1 cellular context compared by ENCODE assay signal in genomic region chr19:43777163-43777700, GRCh38.
TF ChIP-seq lines count a peak whose summit lies in the region.

No MANE protein-coding gene starts in this region.

TF ChIP-seq in SK-N-SH, 30 proteins besides CTCF, POLR2A, EP300 and RAD21:
- TF ChIP-seq REST (IDR thresholded peaks at IDR 0.05; ENCODE audit: low read depth, low read length) (no peak), FOXJ3 (CRISPR knock-in tag; IDR thresholded peaks at IDR 0.05) (no peak), TEAD4 (IDR thresholded peaks at IDR 0.05; ENCODE audit: borderline replicate concordance, insufficient read depth) (0 out of 2 replicates have a peak, but pooled peaks have one; percentile 11), IRF3 (IDR thresholded peaks at IDR 0.05; ENCODE audit: low read depth, low read length) (no peak), GABPA (IDR thresholded peaks at IDR 0.05; ENCODE audit: low read depth) (no peak), TCF12 (IDR thresholded peaks at IDR 0.05) (peak; percentile 63), FOXM1 (IDR thresholded peaks at IDR 0.05; ENCODE audit: low read depth) (no peak), YY1 (IDR thresholded peaks at IDR 0.05; ENCODE audit: low read depth) (no peak), NFIC (IDR thresholded peaks at IDR 0.05; ENCODE audit: borderline replicate concordance) (peak; percentile 90), RFX5 (IDR thresholded peaks at IDR 0.05; ENCODE audit: low read length) (no peak)
